In genomic region chr7:138887085-138887705, GRCh38 we compare ENCODE assay signal across 1 cellular context.
TF ChIP-seq lines count a peak whose summit lies in the region.

No MANE protein-coding gene starts in this region.

TF ChIP-seq in HepG2, 621 proteins besides CTCF, POLR2A, EP300 and RAD21:
- TF ChIP-seq, protein P1, sequence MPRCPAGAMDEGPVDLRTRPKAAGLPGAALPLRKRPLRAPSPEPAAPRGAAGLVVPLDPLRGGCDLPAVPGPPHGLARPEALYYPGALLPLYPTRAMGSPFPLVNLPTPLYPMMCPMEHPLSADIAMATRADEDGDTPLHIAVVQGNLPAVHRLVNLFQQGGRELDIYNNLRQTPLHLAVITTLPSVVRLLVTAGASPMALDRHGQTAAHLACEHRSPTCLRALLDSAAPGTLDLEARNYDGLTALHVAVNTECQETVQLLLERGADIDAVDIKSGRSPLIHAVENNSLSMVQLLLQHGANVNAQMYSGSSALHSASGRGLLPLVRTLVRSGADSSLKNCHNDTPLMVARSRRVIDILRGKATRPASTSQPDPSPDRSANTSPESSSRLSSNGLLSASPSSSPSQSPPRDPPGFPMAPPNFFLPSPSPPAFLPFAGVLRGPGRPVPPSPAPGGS (CRISPR knock-in tag; IDR thresholded peaks at IDR 0.05), result no peak
- peak; percentile 82 for TF ChIP-seq ZNF263 (CRISPR knock-in tag; IDR thresholded peaks at IDR 0.05)
- TF ChIP-seq, protein P2, sequence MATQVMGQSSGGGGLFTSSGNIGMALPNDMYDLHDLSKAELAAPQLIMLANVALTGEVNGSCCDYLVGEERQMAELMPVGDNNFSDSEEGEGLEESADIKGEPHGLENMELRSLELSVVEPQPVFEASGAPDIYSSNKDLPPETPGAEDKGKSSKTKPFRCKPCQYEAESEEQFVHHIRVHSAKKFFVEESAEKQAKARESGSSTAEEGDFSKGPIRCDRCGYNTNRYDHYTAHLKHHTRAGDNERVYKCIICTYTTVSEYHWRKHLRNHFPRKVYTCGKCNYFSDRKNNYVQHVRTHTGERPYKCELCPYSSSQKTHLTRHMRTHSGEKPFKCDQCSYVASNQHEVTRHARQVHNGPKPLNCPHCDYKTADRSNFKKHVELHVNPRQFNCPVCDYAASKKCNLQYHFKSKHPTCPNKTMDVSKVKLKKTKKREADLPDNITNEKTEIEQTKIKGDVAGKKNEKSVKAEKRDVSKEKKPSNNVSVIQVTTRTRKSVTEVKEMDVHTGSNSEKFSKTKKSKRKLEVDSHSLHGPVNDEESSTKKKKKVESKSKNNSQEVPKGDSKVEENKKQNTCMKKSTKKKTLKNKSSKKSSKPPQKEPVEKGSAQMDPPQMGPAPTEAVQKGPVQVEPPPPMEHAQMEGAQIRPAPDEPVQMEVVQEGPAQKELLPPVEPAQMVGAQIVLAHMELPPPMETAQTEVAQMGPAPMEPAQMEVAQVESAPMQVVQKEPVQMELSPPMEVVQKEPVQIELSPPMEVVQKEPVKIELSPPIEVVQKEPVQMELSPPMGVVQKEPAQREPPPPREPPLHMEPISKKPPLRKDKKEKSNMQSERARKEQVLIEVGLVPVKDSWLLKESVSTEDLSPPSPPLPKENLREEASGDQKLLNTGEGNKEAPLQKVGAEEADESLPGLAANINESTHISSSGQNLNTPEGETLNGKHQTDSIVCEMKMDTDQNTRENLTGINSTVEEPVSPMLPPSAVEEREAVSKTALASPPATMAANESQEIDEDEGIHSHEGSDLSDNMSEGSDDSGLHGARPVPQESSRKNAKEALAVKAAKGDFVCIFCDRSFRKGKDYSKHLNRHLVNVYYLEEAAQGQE (IDR thresholded peaks at IDR 0.05; ENCODE audit: borderline replicate concordance in 1 of 2, low read depth in 1 of 2, low read length in 2 of 2), result peak; percentile 20 to 80
- TF ChIP-seq, protein P3, sequence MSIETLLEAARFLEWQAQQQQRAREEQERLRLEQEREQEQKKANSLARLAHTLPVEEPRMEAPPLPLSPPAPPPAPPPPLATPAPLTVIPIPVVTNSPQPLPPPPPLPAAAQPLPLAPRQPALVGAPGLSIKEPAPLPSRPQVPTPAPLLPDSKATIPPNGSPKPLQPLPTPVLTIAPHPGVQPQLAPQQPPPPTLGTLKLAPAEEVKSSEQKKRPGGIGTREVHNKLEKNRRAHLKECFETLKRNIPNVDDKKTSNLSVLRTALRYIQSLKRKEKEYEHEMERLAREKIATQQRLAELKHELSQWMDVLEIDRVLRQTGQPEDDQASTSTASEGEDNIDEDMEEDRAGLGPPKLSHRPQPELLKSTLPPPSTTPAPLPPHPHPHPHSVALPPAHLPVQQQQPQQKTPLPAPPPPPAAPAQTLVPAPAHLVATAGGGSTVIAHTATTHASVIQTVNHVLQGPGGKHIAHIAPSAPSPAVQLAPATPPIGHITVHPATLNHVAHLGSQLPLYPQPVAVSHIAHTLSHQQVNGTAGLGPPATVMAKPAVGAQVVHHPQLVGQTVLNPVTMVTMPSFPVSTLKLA (IDR thresholded peaks at IDR 0.05), result no peak
- TF ChIP-seq SAP130 (CRISPR knock-in tag; IDR thresholded peaks at IDR 0.05; ENCODE audit: low read depth), result 0 out of 2 replicates have a peak, but pooled peaks have one; percentile 11
